Comparison of ENCODE assay signal across 8 cellular contexts in the genomic region with DNA sequence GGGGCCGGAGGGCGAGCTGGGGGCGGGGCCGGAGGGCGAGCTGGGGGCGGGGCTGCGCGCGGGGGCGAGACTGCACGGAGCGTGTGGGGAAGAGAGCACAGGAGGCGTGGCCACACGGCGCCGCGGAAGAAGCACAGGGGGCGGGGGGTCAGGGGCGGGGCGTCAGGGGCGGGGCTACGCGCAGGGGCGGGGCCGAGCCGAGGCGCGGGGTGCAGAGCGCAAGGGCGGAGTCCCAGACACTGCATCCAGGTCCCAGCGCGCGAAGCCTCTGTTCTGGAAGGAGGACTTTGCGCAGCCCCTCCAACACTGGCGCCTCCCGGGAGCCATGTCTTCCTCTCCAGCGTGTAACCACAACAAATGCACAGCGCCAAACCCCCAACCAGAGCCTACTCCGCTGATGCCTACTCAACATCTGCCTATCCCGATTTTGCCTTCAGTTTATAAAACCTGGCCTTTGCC.
DNase-seq lines count a peak whose midpoint lies in the region; ATAC-seq and TF ChIP-seq lines count a peak whose summit lies in the region.

No MANE protein-coding gene starts in this region.

- no peaks in the 10 kb centered on the region for H3K9me3 Mint-ChIP-seq in activated CD4-positive, alpha-beta memory T cell treated with anti-CD3 and anti-CD28 coated beads, Interleukin-2, amount 10 ng/mL, durations not matched to agents 7 days and 5 days

- H3K27ac ChIP-seq in dorsolateral prefrontal cortex = peak overlapping the region in 43 of 59 donors; percentile 2 to 82 (median 51)
- peak overlapping the region; percentile 40 for H3K27ac ChIP-seq in lower lobe of right lung

- H3K4me3 ChIP-seq in GM12875 (ENCODE audit: low read depth, low read length) (peak overlapping the region; percentile 35), dorsolateral prefrontal cortex (peak overlapping the region in 58 of 59 donors; percentile 0 to 86 (median 69)), lower lobe of right lung (peak overlapping the region; percentile 88)

- H3K27ac Mint-ChIP-seq in activated CD4-positive, alpha-beta memory T cell treated with anti-CD3 and anti-CD28 coated beads, Interleukin-2, amount 10 ng/mL, durations not matched to agents 7 days and 5 days = no peak overlapping the region

- peak; percentile 80 for DNase-seq in NCI-H460 (ENCODE audit: extremely low read depth, low read depth)
- DNase-seq in activated CD4-positive, alpha-beta memory T cell treated with anti-CD3 and anti-CD28 coated beads, Interleukin-2, amount 10 ng/mL, durations not matched to agents 7 days and 5 days = peak; percentile 90
- DNase-seq in dorsolateral prefrontal cortex = peak; percentile 60 to 88 (median 78)
- peak; percentile 95 for DNase-seq in lower lobe of right lung
- peak; percentile 86 to 93 for DNase-seq in stimulated activated CD4-positive, alpha-beta T cell treated with anti-CD3 and anti-CD28 coated beads, Interleukin-4, amount 100 ng/mL, for 4 hours
- no peak for DNase-seq in inferior parietal cortex (ENCODE audit: extremely low spot score)

- H3K4me1 ChIP-seq in lower lobe of right lung = peaks cover 52% of the 10 kb centered on the region

- CTCF ChIA-PET in activated CD4-positive, alpha-beta memory T cell treated with anti-CD3 and anti-CD28 coated beads, Interleukin-2, amount 10 ng/mL, durations not matched to agents 7 days and 5 days (lab: Charles Lee) = interaction anchor here (1.3 to 2.0 kb wide), 3 partner anchors 28 to 126 kb away, joined by 4 to 7 read pairs (median 5); no protein-coding TSS in a partner anchor

- peaks cover 32% of the 10 kb centered on the region for H3K36me3 Mint-ChIP-seq in activated CD4-positive, alpha-beta memory T cell treated with anti-CD3 and anti-CD28 coated beads, Interleukin-2, amount 10 ng/mL, durations not matched to agents 7 days and 5 days (ENCODE audit: low read depth)

- intact Hi-C loops in dorsolateral prefrontal cortex (cut with DNase I) (loop anchor here in 1 of 2 donors (10.0 kb wide), 1 partner anchor 303 kb away; the partner anchor contains the start of gene RAF1), lower lobe of right lung (cut with DNase I) (no loop called here)

- peak overlapping the region; percentile 36 for H3K4me3 Mint-ChIP-seq in activated CD4-positive, alpha-beta memory T cell treated with anti-CD3 and anti-CD28 coated beads, Interleukin-2, amount 10 ng/mL, durations not matched to agents 7 days and 5 days

- POLR2A ChIA-PET in activated CD4-positive, alpha-beta memory T cell treated with anti-CD3 and anti-CD28 coated beads, Interleukin-2, amount 10 ng/mL, durations not matched to agents 7 days and 5 days (lab: Charles Lee) = interaction anchor here (0.6 kb wide), 1 partner anchor 44 kb away, joined by 3 read pairs; no protein-coding TSS in a partner anchor

- H3K4me1 Mint-ChIP-seq in activated CD4-positive, alpha-beta memory T cell treated with anti-CD3 and anti-CD28 coated beads, Interleukin-2, amount 10 ng/mL, durations not matched to agents 7 days and 5 days = peaks cover 54% of the 10 kb centered on the region

- H3K36me3 ChIP-seq in lower lobe of right lung = no peaks in the 10 kb centered on the region

- no peaks in the 10 kb centered on the region for H3K27me3 ChIP-seq in dorsolateral prefrontal cortex
- no peaks in the 10 kb centered on the region for H3K27me3 ChIP-seq in lower lobe of right lung (ENCODE audit: low read depth)

- no peaks in the 10 kb centered on the region for H3K27me3 Mint-ChIP-seq in activated CD4-positive, alpha-beta memory T cell treated with anti-CD3 and anti-CD28 coated beads, Interleukin-2, amount 10 ng/mL, durations not matched to agents 7 days and 5 days

- no peak for TF ChIP-seq CTCF in GM12875 (IDR thresholded peaks at IDR 0.05; ENCODE audit: borderline replicate concordance, insufficient read depth, low read depth, low read length)
- TF ChIP-seq CTCF in dorsolateral prefrontal cortex (IDR thresholded peaks at IDR 0.05 in 54 of 56, conservative IDR thresholded peaks at IDR 0.05 in 2 of 56; ENCODE audit: low read depth in 1 of 56, partially characterized antibody in 56 of 56) = peak in 3 of 56 donors; percentile 5 to 11 (median 6)
- TF ChIP-seq CTCF in lower lobe of right lung (IDR thresholded peaks at IDR 0.05) = no peak

- no peaks in the 10 kb centered on the region for H3K9me3 ChIP-seq in lower lobe of right lung

- ATAC-seq in HG02852 (IDR thresholded peaks at IDR 0.05; ENCODE audit: unreplicated experiment) = peak; percentile 63
- ATAC-seq in lower lobe of right lung = peak; percentile 96 to 98

Comparison
In these comparisons a context has a peak if more than half of its experiments do, and no peak if none do; other contexts are left out.
1. H3K4me3 ChIP-seq: peak in every context shown above with its lines; median percentile 88 in lower lobe of right lung; 69 in dorsolateral prefrontal cortex; 35 in GM12875.